In genomic region chr20:5570031-5570430, GRCh38 we compare ENCODE assay signal across 26 cellular contexts. TPM values are rescaled to one million over a fixed set of nuclear protein-coding genes. Genes with fewer than 3 reads are reported as not detected.
A peak's percentile ranks its signal among the peaks of the same experiment; 100 is the strongest.
DNase-seq lines count a peak whose midpoint lies in the region; ATAC-seq lines count a peak whose summit lies in the region.
"Had no signal": no experiment of that assay in that cellular context is flagged by ENCODE, and none has a peak within 500 bp of the region (broad histone marks: within the 10 kb centered on the region; RNA-seq: fewer than 3 reads in every experiment).

No MANE protein-coding gene starts in this region.

- no peak overlapping the region for H2AK5ac ChIP-seq in trophoblast cell (ENCODE audit: low read length)

- no peak overlapping the region for H3K4me3 ChIP-seq in trophoblast cell (ENCODE audit: low read depth, low read length)
- H3K4me3 ChIP-seq: ascending aorta, MG63, SJSA1, suprapubic skin, uterus had no signal

- intact Hi-C loops in Right ventricle myocardium inferior (cut with DNase I) (no loop called here), left ventricle myocardium superior (cut with micrococcal nuclease) (no loop called here)

- no peak overlapping the region for H3K14ac ChIP-seq in trophoblast cell (ENCODE audit: low read length)

- no CpG with 5 or more reads among the region's 4 CpGs for WGBS in trophoblast cell (ENCODE audit: extremely low coverage, insufficient coverage, insufficient read length)

- H3K79me1 ChIP-seq in trophoblast cell (ENCODE audit: low read length): no peaks in the 10 kb centered on the region

- H3K9me3 Mint-ChIP-seq in activated naive CD4-positive, alpha-beta T cell treated with anti-CD3 and anti-CD28 coated beads, Interleukin-2, amount 50 U/mL, for 24 hours: no peaks in the 10 kb centered on the region
- H3K9me3 Mint-ChIP-seq in memory B cell: no peaks in the 10 kb centered on the region
- H3K9me3 Mint-ChIP-seq: CD8-positive, alpha-beta T cell; H9; neural crest cell; WTC11 had no signal

- no peak overlapping the region for H3K23ac ChIP-seq in trophoblast cell (ENCODE audit: low read length)

- H3K27ac Mint-ChIP-seq in activated naive CD4-positive, alpha-beta T cell treated with anti-CD3 and anti-CD28 coated beads, Interleukin-2, amount 50 U/mL, for 24 hours: peak overlapping the region; percentile 90
- peak overlapping the region; percentile 86 for H3K27ac Mint-ChIP-seq in T-helper 17 cell
- H3K27ac Mint-ChIP-seq in memory B cell: peak overlapping the region; percentile 73

- ATAC-seq in T-helper 17 cell (no peak), memory B cell (ENCODE audit: low read depth) (no peak), Right ventricle myocardium inferior (no peak), left ventricle myocardium superior (no peak)
- ATAC-seq: WTC11 had no signal

- no peak overlapping the region for H4K8ac ChIP-seq in trophoblast cell (ENCODE audit: low read depth, low read length)

- H3K27me3 Mint-ChIP-seq in activated naive CD4-positive, alpha-beta T cell treated with anti-CD3 and anti-CD28 coated beads, Interleukin-2, amount 50 U/mL, for 24 hours: no peaks in the 10 kb centered on the region
- no peaks in the 10 kb centered on the region for H3K27me3 Mint-ChIP-seq in T-helper 17 cell
- no peaks in the 10 kb centered on the region for H3K27me3 Mint-ChIP-seq in memory B cell
- H3K27me3 Mint-ChIP-seq: progenitor cell of endocrine pancreas had no signal

- no peak for DNase-seq in activated naive CD4-positive, alpha-beta T cell treated with anti-CD3 and anti-CD28 coated beads, Interleukin-2, amount 50 U/mL, for 16 hours
- no peak for DNase-seq in T-helper 17 cell
- no peak for DNase-seq in memory B cell (ENCODE audit: low spot score in 2 of 2)
- DNase-seq in trophoblast cell: no peak
- DNase-seq in Right ventricle myocardium inferior (ENCODE audit: missing footprints): no peak
- no peak for DNase-seq in left ventricle myocardium superior
- DNase-seq: caudate nucleus; CD8-positive, alpha-beta T cell; foreskin fibroblast; GDM1; H9; MG63; midbrain; NCI-H1436 treated with DMSO at 0.1 percent for 48 hours; NCI-H510A; Peyer's patch; T-helper 9 cell; uterus had no signal

- no peaks in the 10 kb centered on the region for H3K4me1 ChIP-seq in trophoblast cell (ENCODE audit: control insufficient read depth in 1 of 2, insufficient read depth in 2 of 2, low read length in 2 of 2)
- H3K4me1 ChIP-seq: ascending aorta, Peyer's patch, SJSA1, suprapubic skin, uterus had no signal

- H3K4ac ChIP-seq in trophoblast cell (ENCODE audit: low read depth, low read length): no peak overlapping the region

- H4K12ac ChIP-seq in trophoblast cell (ENCODE audit: low read depth, low read length): no peak overlapping the region

- no peak overlapping the region for H2BK12ac ChIP-seq in trophoblast cell (ENCODE audit: low read length)

- H3K4me3 Mint-ChIP-seq in activated naive CD4-positive, alpha-beta T cell treated with anti-CD3 and anti-CD28 coated beads, Interleukin-2, amount 50 U/mL, for 24 hours: peak overlapping the region; percentile 70
- H3K4me3 Mint-ChIP-seq in T-helper 17 cell (peak overlapping the region; percentile 41), memory B cell (peak overlapping the region; percentile 19)
- H3K4me3 Mint-ChIP-seq: CD8-positive, alpha-beta T cell; H9; neural crest cell; WTC11 had no signal

- H2BK5ac ChIP-seq in trophoblast cell (ENCODE audit: low read depth, low read length, poor library complexity): no peak overlapping the region

- no peak overlapping the region for H2BK120ac ChIP-seq in trophoblast cell (ENCODE audit: insufficient read depth, low read length, poor library complexity)

- no peak overlapping the region for H4K91ac ChIP-seq in trophoblast cell (ENCODE audit: low read depth, low read length)

- no peak overlapping the region for H2AFZ ChIP-seq in trophoblast cell (ENCODE audit: insufficient read depth, low read length, poor library complexity)

- peaks cover 52% of the 10 kb centered on the region for H3K4me1 Mint-ChIP-seq in activated naive CD4-positive, alpha-beta T cell treated with anti-CD3 and anti-CD28 coated beads, Interleukin-2, amount 50 U/mL, for 24 hours
- peaks cover 22% of the 10 kb centered on the region for H3K4me1 Mint-ChIP-seq in T-helper 17 cell
- H3K4me1 Mint-ChIP-seq in memory B cell: peaks cover 14% of the 10 kb centered on the region
- H3K4me1 Mint-ChIP-seq: neural crest cell had no signal

- H3K27ac ChIP-seq in trophoblast cell (ENCODE audit: low read depth, low read length): no peak overlapping the region
- H3K27ac ChIP-seq: ascending aorta, epithelial cell of prostate, SJSA1, suprapubic skin, uterus had no signal

- no peak overlapping the region for H3K18ac ChIP-seq in trophoblast cell (ENCODE audit: low read length)

- H3K9me3 ChIP-seq in T-helper 17 cell (ENCODE audit: control insufficient read depth, low read length, poor library complexity, severe bottlenecking): no peaks in the 10 kb centered on the region
- H3K9me3 ChIP-seq in trophoblast cell (ENCODE audit: insufficient read depth, low read depth, low read length): no peaks in the 10 kb centered on the region
- H3K9me3 ChIP-seq: ascending aorta, MG63, Peyer's patch, SJSA1, suprapubic skin, uterus had no signal

- no peaks in the 10 kb centered on the region for H3K27me3 ChIP-seq in trophoblast cell (ENCODE audit: insufficient read depth, low read length)
- H3K27me3 ChIP-seq: ascending aorta, MG63, Peyer's patch, SJSA1, suprapubic skin, uterus had no signal

- H3K36me3 ChIP-seq in trophoblast cell (ENCODE audit: control insufficient read depth in 1 of 2, insufficient read depth in 2 of 2, low read length in 2 of 2): peaks cover 20% of the 10 kb centered on the region in 2 experiments

- H3K36me3 Mint-ChIP-seq in activated naive CD4-positive, alpha-beta T cell treated with anti-CD3 and anti-CD28 coated beads, Interleukin-2, amount 50 U/mL, for 24 hours: peaks cover 24% of the 10 kb centered on the region
- H3K36me3 Mint-ChIP-seq in T-helper 17 cell (ENCODE audit: low read depth): peaks cover 18% of the 10 kb centered on the region
- peaks cover 29% of the 10 kb centered on the region for H3K36me3 Mint-ChIP-seq in memory B cell

- H3K79me2 ChIP-seq in trophoblast cell (ENCODE audit: control insufficient read depth, insufficient read depth, low read length, poor library complexity): no peaks in the 10 kb centered on the region

- H3K4me2 ChIP-seq in trophoblast cell (ENCODE audit: low read length): no peak overlapping the region

- H3K9ac ChIP-seq in trophoblast cell (ENCODE audit: low read length): no peak overlapping the region

RNA-seq across cellular contexts. Expression of gene GPCPD1, which starts 40.8 kb away (rescaled TPM):
- total RNA-seq in T-helper 17 cell (100 to 1,000 TPM in 1 of 2 donors, 10 to 100 TPM in 1; 92.7 to 128 TPM), Right ventricle myocardium inferior (21.9 TPM), left ventricle myocardium superior (20.1 TPM)
- polyA plus RNA-seq in trophoblast cell (2013): 7.4 and 8.0 TPM in 2 replicates

Comparison
In these comparisons a context has a peak if more than half of its experiments do, and no peak if none do; other contexts are left out.
1. H3K4me3 Mint-ChIP-seq: peak in every context shown above with its lines; median percentile 70 in activated naive CD4-positive, alpha-beta T cell treated with anti-CD3 and anti-CD28 coated beads, Interleukin-2, amount 50 U/mL, for 24 hours; 41 in T-helper 17 cell; 19 in memory B cell.